8 cellular contexts compared by ENCODE assay signal in the genomic region with DNA sequence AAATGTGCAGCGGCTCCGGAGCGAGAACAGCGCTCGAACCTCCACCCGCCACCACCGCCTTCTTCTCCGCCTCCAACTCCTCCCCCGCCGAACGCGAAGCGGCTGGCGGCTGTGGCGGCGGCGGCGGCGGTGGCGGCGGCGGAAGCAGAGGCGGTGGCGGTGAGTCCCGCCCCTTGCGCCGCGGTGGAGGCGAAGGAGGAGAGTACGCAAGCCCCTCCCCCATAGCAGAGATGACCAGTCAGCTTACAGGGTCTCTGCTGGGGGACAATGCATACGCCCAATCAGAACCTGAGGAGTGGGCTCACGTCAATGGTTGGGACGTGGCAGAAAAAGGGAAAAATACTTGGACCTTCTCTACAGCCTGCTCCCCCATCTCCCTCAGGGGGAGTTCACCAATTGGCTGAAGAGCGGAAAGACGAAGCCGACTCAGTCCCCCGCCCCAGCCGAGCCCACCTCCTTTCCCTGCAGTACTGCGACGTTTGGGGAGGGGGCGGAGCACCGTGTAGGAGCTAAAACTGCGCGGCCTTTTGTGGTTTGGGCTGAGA. TPM values are rescaled to one million over a fixed set of nuclear protein-coding genes. Genes with fewer than 3 reads are reported as not detected.
A peak's percentile ranks its signal among the peaks of the same experiment; 100 is the strongest.
DNase-seq lines count a peak whose midpoint lies in the region; ATAC-seq and TF ChIP-seq lines count a peak whose summit lies in the region.

A gene with protein sequence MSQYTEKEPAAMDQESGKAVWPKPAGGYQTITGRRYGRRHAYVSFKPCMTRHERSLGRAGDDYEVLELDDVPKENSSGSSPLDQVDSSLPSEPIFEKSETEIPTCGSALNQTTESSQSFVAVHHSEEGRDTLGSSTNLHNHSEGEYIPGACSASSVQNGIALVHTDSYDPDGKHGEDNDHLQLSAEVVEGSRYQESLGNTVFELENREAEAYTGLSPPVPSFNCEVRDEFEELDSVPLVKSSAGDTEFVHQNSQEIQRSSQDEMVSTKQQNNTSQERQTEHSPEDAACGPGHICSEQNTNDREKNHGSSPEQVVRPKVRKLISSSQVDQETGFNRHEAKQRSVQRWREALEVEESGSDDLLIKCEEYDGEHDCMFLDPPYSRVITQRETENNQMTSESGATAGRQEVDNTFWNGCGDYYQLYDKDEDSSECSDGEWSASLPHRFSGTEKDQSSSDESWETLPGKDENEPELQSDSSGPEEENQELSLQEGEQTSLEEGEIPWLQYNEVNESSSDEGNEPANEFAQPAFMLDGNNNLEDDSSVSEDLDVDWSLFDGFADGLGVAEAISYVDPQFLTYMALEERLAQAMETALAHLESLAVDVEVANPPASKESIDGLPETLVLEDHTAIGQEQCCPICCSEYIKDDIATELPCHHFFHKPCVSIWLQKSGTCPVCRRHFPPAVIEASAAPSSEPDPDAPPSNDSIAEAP (minus strand): TSS at position 131 of the 545 bp plus-strand sequence. CDS start 26,541 bp downstream, outside the sequence.

- ATAC-seq in GM19043 (IDR thresholded peaks at IDR 0.05; ENCODE audit: low read depth, unreplicated experiment) (peak; percentile 77), HG03432 (IDR thresholded peaks at IDR 0.05; ENCODE audit: unreplicated experiment) (peak; percentile 82)

- peak; percentile 100 for DNase-seq in AG10803 (ENCODE audit: low read depth)
- peak; percentile 98 for DNase-seq in NCI-H510A (lab: John Stamatoyannopoulos, UW)
- peak; percentile 94 for DNase-seq in activated CD4-positive, alpha-beta T cell treated with anti-CD3 and anti-CD28 coated beads for 1 hour
- peak; percentile 97 for DNase-seq in cerebellum (ENCODE audit: low spot score)
- peak; percentile 100 for DNase-seq in islet precursor cell
- DNase-seq in stimulated activated CD4-positive, alpha-beta T cell treated with anti-CD3 and anti-CD28 coated beads, Interleukin-12 subunit alpha, Interleukin-12 subunit beta, amount 100 ng/mL, for 48 hours (ENCODE audit: low read depth in 2 of 3, low spot score in 1 of 3) = peak; percentile 93 to 95 (median 93)

- TF ChIP-seq CTCF in AG10803 (conservative IDR thresholded peaks at IDR 0.05; ENCODE audit: low read length) = peak; percentile 33

- peak within 1 kb of the TSS; percentile 76 for H3K4me3 ChIP-seq in AG10803 (ENCODE audit: low read length)

RNA-seq across cellular contexts. Expression of the gene that starts here (rescaled TPM):
- 153 TPM for total RNA-seq in cerebellum

Comparison
In these comparisons a context has a peak if more than half of its experiments do, and no peak if none do; other contexts are left out.
1. Peak in every context shown above with its lines: DNase-seq, ATAC-seq and H3K4me3 ChIP-seq.